8 cellular contexts compared by ENCODE assay signal in genomic region chr5:132961887-132962286, GRCh38.
A peak's percentile ranks its signal among the peaks of the same experiment; 100 is the strongest.
DNase-seq lines count a peak whose midpoint lies in the region; ATAC-seq and TF ChIP-seq lines count a peak whose summit lies in the region.

No MANE protein-coding gene starts in this region.

- H3K27me3 Mint-ChIP-seq in nephron (ENCODE audit: low read depth), result peaks cover 3% of the 10 kb centered on the region

- peak overlapping the region; percentile 70 for H3K4me3 ChIP-seq in NT2/D1 (ENCODE audit: insufficient read length, low read depth)
- peak overlapping the region; percentile 87 for H3K4me3 ChIP-seq in effector memory CD4-positive, alpha-beta T cell (ENCODE audit: insufficient read depth, low read depth, low read length, poor library complexity, severe bottlenecking)

- H3K4me1 ChIP-seq in NT2/D1 (ENCODE audit: insufficient read depth, insufficient read length), result no peaks in the 10 kb centered on the region
- peaks cover 9% of the 10 kb centered on the region for H3K4me1 ChIP-seq in effector memory CD4-positive, alpha-beta T cell (ENCODE audit: control insufficient read depth, insufficient read depth, low read length, poor library complexity, severe bottlenecking)

- H3K27ac Mint-ChIP-seq in nephron, result peak overlapping the region; percentile 100

- H3K36me3 ChIP-seq in NT2/D1 (ENCODE audit: insufficient read depth, insufficient read length, low read length), result peaks cover 2% of the 10 kb centered on the region
- H3K36me3 ChIP-seq in effector memory CD4-positive, alpha-beta T cell (ENCODE audit: control insufficient read depth, insufficient read depth, low read length), result no peaks in the 10 kb centered on the region

- no peak for TF ChIP-seq CTCF in nephron (IDR thresholded peaks at IDR 0.05; ENCODE audit: unreplicated experiment in 3 of 3)

- H3K9ac ChIP-seq in NT2/D1 (ENCODE audit: insufficient read length, low read depth), result peak overlapping the region; percentile 93

- H3K36me3 Mint-ChIP-seq in nephron (ENCODE audit: low read depth), result peaks cover 14% of the 10 kb centered on the region

- no peaks in the 10 kb centered on the region for H3K9me3 ChIP-seq in NT2/D1 (ENCODE audit: insufficient read depth, low read length)
- H3K9me3 ChIP-seq in effector memory CD4-positive, alpha-beta T cell (ENCODE audit: control insufficient read depth, low read length), result no peaks in the 10 kb centered on the region

- peak overlapping the region; percentile 97 to 100 (median 100) for H3K4me3 Mint-ChIP-seq in nephron

- peak overlapping the region; percentile 88 for H3K27ac ChIP-seq in effector memory CD4-positive, alpha-beta T cell (ENCODE audit: insufficient read depth, low read length, poor library complexity, severe bottlenecking)

- H3K27me3 ChIP-seq in NT2/D1 (ENCODE audit: insufficient read depth, insufficient read length), result no peaks in the 10 kb centered on the region
- H3K27me3 ChIP-seq in effector memory CD4-positive, alpha-beta T cell (replicated peaks; ENCODE audit: control insufficient read depth, insufficient read depth, low read length, poor library complexity, severe bottlenecking), result no peaks in the 10 kb centered on the region

- DNase-seq in DMS79 treated with DMSO at 0.1 percent for 48 hours (lab: John Stamatoyannopoulos, UW), result peak; percentile 23
- DNase-seq in NT2/D1 (ENCODE audit: low read depth, low spot score), result no peak
- DNase-seq in effector memory CD4-positive, alpha-beta T cell, result no peak
- no peak for DNase-seq in stimulated activated naive CD4-positive, alpha-beta T cell (lab: John Stamatoyannopoulos, UW)
- no peak for DNase-seq in activated effector memory CD4-positive, alpha-beta T cell treated with Interleukin-2 at 50 U/mL for 16 hours

- no peaks in the 10 kb centered on the region for H3K9me3 Mint-ChIP-seq in nephron

- ATAC-seq in GM21515 (IDR thresholded peaks at IDR 0.05; ENCODE audit: unreplicated experiment) (no peak), GM21786 (IDR thresholded peaks at IDR 0.05; ENCODE audit: unreplicated experiment) (no peak)

- peaks cover 18% of the 10 kb centered on the region for H3K4me1 Mint-ChIP-seq in nephron
